32 cellular contexts compared by ENCODE assay signal in the genomic region with DNA sequence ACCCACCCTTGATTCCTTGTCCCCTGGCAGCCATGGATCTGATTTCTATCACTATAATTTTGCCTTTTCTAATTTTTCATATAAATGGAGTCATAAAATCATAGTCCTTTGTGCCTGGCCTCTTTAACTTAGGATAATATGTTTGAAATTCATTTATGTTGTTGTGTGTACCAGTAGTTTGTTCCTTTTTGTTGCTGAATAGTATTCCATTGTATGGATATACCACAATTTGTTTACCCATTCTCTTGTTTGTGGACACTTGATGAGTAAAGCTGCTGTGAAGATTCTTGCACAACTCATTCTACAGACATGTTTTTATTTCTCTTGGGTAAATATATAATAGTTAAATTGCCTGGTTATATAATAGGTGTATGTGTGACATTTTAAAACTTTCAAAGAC. TPM values are rescaled to one million over a fixed set of nuclear protein-coding genes. Genes with fewer than 3 reads are reported as not detected.
"Had no signal": no experiment of that assay in that cellular context is flagged by ENCODE, and none has a peak within 500 bp of the region (broad histone marks: within the 10 kb centered on the region; RNA-seq: fewer than 3 reads in every experiment).

No MANE protein-coding gene starts in this region.

- DNase-seq: stimulated activated CD4-positive, alpha-beta T cell treated with anti-CD3 and anti-CD28 coated beads, Interleukin-2, amount 100 ng/mL, for 48 hours; stimulated activated CD4-positive, alpha-beta T cell treated with anti-CD3 and anti-CD28 coated beads, Interleukin-4, amount 100 ng/mL, for 1 hour; stimulated activated CD4-positive, alpha-beta T cell treated with anti-CD3 and anti-CD28 coated beads, Interleukin-4, amount 100 ng/mL, for 24 hours; stimulated activated CD4-positive, alpha-beta T cell treated with anti-CD3 and anti-CD28 coated beads, Interleukin-4, amount 100 ng/mL, for 4 hours; stimulated activated CD8-positive, alpha-beta memory T cell treated with anti-CD3 and anti-CD28 coated beads, Interleukin-4, amount 100 ng/mL, for 48 hours; stimulated activated naive B cell treated with anti-CD40 and anti-IgM and Interleukin-4, amounts not matched to agents 10 μg/mL and 1 μg/mL and 100 μg/mL, for 72 hours; stimulated activated naive CD4-positive, alpha-beta T cell; stimulated activated naive CD4-positive, alpha-beta T cell treated with Interleukin-2 at 50 U/mL for 16 hours; stimulated activated naive CD8-positive, alpha-beta T cell treated with anti-CD3 and anti-CD28 coated beads, Interleukin-15, amount 100 ng/mL, for 72 hours; stimulated activated naive CD8-positive, alpha-beta T cell treated with anti-CD3 and anti-CD28 coated beads, Interleukin-15, Interleukin-2, amounts not matched to agents 100 U/mL and 50 U/mL, for 24 hours; stomach; substantia nigra; testis; thyroid gland; tibial artery; transverse colon; trophoblast cell; upper lobe of left lung; upper lobe of right lung; uterus had no signal

- H3K4me1 ChIP-seq: stomach, suprapubic skin, testis, thyroid gland, tibial artery, tibial nerve, transverse colon, upper lobe of left lung, upper lobe of right lung, uterus, vagina had no signal

- H3K36me3 ChIP-seq: stomach, suprapubic skin, thoracic aorta, thyroid gland, tibial artery, tibial nerve, transverse colon, upper lobe of left lung, upper lobe of right lung, uterus, vagina had no signal

- H3K4me3 ChIP-seq: stomach, suprapubic skin, testis, thoracic aorta, thyroid gland, tibial artery, tibial nerve, transverse colon, upper lobe of left lung, upper lobe of right lung, uterus, vagina had no signal

- H3K9me3 ChIP-seq: testis, thoracic aorta, thyroid gland, tibial artery, transverse colon, upper lobe of right lung, uterus, vagina had no signal

- ATAC-seq: stimulated activated effector memory CD8-positive, alpha-beta T cell treated with anti-CD3 and anti-CD28 coated beads, Interleukin-12 subunit alpha, Interleukin-12 subunit beta, amount 100 ng/mL, for 72 hours; stimulated activated memory B cell treated with anti-CD40 and anti-IgM and Interleukin-4, amounts not matched to agents 10 μg/mL and 1 μg/mL and 100 μg/mL, for 72 hours; stimulated activated naive B cell treated with anti-CD40 and anti-IgM and Interleukin-4, amounts not matched to agents 10 μg/mL and 1 μg/mL and 100 μg/mL, for 72 hours; stimulated activated naive CD8-positive, alpha-beta T cell treated with anti-CD3 and anti-CD28 coated beads, Interleukin-15, amount 100 ng/mL, for 72 hours; stimulated activated naive CD8-positive, alpha-beta T cell treated with anti-CD3 and anti-CD28 coated beads, Interleukin-15, Interleukin-2, amounts not matched to agents 100 U/mL and 50 U/mL, for 24 hours; upper lobe of right lung had no signal

- FAIRE-seq: urothelium cell line had no signal

- H3K27me3 ChIP-seq: stomach, suprapubic skin, testis, thyroid gland, tibial artery, tibial nerve, transverse colon, upper lobe of left lung, upper lobe of right lung, uterus, vagina had no signal

- H3K27ac ChIP-seq: stomach, suprapubic skin, testis, thoracic aorta, thyroid gland, tibial artery, tibial nerve, transverse colon, upper lobe of left lung, upper lobe of right lung, uterus, vagina had no signal

RNA-seq across cellular contexts. Expression of gene GJA8, which starts 22.7 kb away (rescaled TPM):
- total RNA-seq: stomach, subcutaneous adipose tissue, suprapubic skin, temporal lobe, thoracic aorta, thyroid gland, tibial nerve, transverse colon, upper lobe of left lung, upper lobe of right lung, ureter, urinary bladder, uterus, vagina had no signal
- polyA plus RNA-seq: stomach, thymus, urinary bladder had no signal
